In the genomic region with DNA sequence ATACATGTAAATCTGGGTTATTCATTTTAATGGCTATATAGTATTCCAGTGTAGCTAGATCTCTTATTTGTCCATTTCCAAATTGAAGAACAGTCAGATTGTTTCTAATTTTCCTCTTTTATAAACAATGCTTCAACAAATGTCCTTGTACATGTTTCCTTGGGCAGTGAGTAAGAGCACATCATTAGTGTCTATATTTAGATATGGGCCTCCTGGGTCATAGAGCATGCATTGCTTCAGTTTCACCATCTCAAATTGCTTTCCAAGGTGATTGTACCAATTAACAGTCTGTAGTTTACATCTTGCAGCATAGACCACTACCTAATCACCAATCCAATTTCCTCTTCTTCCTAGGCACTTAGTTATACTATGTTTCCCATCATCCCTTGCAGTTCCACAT, we compare ENCODE assay signal across 24 cellular contexts.
"Had no signal": no experiment of that assay in that cellular context is flagged by ENCODE, and none has a peak within 500 bp of the region (broad histone marks: within the 10 kb centered on the region; RNA-seq: fewer than 3 reads in every experiment).

No MANE protein-coding gene starts in this region.

- H3K36me3 Mint-ChIP-seq: natural killer cell treated with Interleukin-12 subunit alpha and Interleukin-12 subunit beta and Interleukin-15 and Interleukin-18, amount 100 ng/mL, for 72 hours had no signal

- H3K27me3 ChIP-seq: ovary, stomach, testis, thyroid gland, transverse colon, upper lobe of left lung, vagina had no signal

- H3K4me3 Mint-ChIP-seq: naive thymus-derived CD4-positive, alpha-beta T cell; natural killer cell treated with Interleukin-12 subunit alpha and Interleukin-12 subunit beta and Interleukin-15 and Interleukin-18, amount 100 ng/mL, for 72 hours; stimulated activated naive B cell treated with anti-CD40 and anti-IgM and Interleukin-4, amounts not matched to agents 10 μg/mL and 1 μg/mL and 100 μg/mL, for 72 hours had no signal

- H3K9me3 ChIP-seq: lower lobe of right lung, mucosa of descending colon, ovary, prostate gland, stomach, testis, thyroid gland, transverse colon, upper lobe of left lung, vagina had no signal

- H3K9me3 Mint-ChIP-seq: natural killer cell treated with Interleukin-12 subunit alpha and Interleukin-12 subunit beta and Interleukin-15 and Interleukin-18, amount 100 ng/mL, for 72 hours had no signal

- H3K27ac Mint-ChIP-seq: naive thymus-derived CD4-positive, alpha-beta T cell; natural killer cell treated with Interleukin-12 subunit alpha and Interleukin-12 subunit beta and Interleukin-15 and Interleukin-18, amount 100 ng/mL, for 72 hours; stimulated activated naive B cell treated with anti-CD40 and anti-IgM and Interleukin-4, amounts not matched to agents 10 μg/mL and 1 μg/mL and 100 μg/mL, for 72 hours had no signal

- H3K27ac ChIP-seq: lower lobe of right lung, ovary, prostate gland, skin epidermis, stomach, testis, thyroid gland, transverse colon, upper lobe of left lung, vagina had no signal

- H3K4me1 ChIP-seq: lower lobe of right lung, prostate gland, stomach, testis, thyroid gland, transverse colon, upper lobe of left lung, vagina had no signal

- DNase-seq: islet precursor cell; lower lobe of right lung; mammary epithelial cell; midbrain; mucosa of descending colon; naive thymus-derived CD4-positive, alpha-beta T cell; ovary; retina; right cardiac atrium; stimulated activated CD4-positive, alpha-beta T cell treated with anti-CD3 and anti-CD28 coated beads, Interleukin-12 subunit alpha, Interleukin-12 subunit beta, amount 100 ng/mL, for 4 hours; stimulated activated CD4-positive, alpha-beta T cell treated with anti-CD3 and anti-CD28 coated beads, Interleukin-15, amount 100 ng/mL, for 24 hours; stimulated activated CD4-positive, alpha-beta T cell treated with anti-CD3 and anti-CD28 coated beads, Interleukin-2, amount 100 ng/mL, for 24 hours; stimulated activated CD4-positive, alpha-beta T cell treated with anti-CD3 and anti-CD28 coated beads, Interleukin-4, amount 100 ng/mL, for 1 hour; stimulated activated naive B cell treated with anti-CD40 and anti-IgM and Interleukin-4, amounts not matched to agents 10 μg/mL and 1 μg/mL and 100 μg/mL, for 72 hours; stimulated activated naive CD8-positive, alpha-beta T cell treated with anti-CD3 and anti-CD28 coated beads, Interleukin-15, Interleukin-2, amounts not matched to agents 100 U/mL and 50 U/mL, for 24 hours; stomach; testis; thyroid gland; transverse colon; upper lobe of left lung had no signal

- H3K27me3 Mint-ChIP-seq: naive thymus-derived CD4-positive, alpha-beta T cell; stimulated activated naive B cell treated with anti-CD40 and anti-IgM and Interleukin-4, amounts not matched to agents 10 μg/mL and 1 μg/mL and 100 μg/mL, for 72 hours had no signal

- H3K36me3 ChIP-seq: lower lobe of right lung, ovary, prostate gland, stomach, thyroid gland, transverse colon, upper lobe of left lung, vagina had no signal

- H3K4me3 ChIP-seq: lower lobe of right lung, mucosa of descending colon, ovary, prostate gland, skin epidermis, stomach, testis, thyroid gland, transverse colon, upper lobe of left lung, vagina had no signal
